In the genomic region with DNA sequence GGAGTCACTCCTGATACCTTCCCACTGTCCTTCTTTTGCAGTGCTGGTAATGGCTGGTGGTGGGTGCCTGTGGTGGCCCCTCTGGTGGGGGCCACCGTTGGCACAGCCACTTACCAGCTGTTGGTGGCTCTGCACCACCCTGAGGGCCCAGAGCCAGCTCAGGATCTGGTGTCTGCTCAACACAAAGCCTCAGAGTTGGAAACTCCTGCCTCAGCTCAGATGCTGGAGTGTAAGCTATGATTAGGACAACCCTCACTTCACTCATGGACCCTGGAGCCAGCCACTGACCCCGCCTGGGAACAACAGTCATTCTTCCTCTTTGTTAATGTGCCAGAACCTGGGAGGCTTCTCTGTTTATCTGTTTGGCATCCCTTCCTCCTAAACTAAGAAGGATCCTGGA, we compare ENCODE assay signal across 1 cellular context.
TF ChIP-seq lines count a peak whose summit lies in the region.

No MANE protein-coding gene starts in this region.

TF ChIP-seq in SK-N-SH, 30 proteins besides CTCF, POLR2A, EP300 and RAD21 (continued from another document):
- TF ChIP-seq IRF3 (IDR thresholded peaks at IDR 0.05; ENCODE audit: low read depth, low read length): no peak
- TF ChIP-seq, protein P1, sequence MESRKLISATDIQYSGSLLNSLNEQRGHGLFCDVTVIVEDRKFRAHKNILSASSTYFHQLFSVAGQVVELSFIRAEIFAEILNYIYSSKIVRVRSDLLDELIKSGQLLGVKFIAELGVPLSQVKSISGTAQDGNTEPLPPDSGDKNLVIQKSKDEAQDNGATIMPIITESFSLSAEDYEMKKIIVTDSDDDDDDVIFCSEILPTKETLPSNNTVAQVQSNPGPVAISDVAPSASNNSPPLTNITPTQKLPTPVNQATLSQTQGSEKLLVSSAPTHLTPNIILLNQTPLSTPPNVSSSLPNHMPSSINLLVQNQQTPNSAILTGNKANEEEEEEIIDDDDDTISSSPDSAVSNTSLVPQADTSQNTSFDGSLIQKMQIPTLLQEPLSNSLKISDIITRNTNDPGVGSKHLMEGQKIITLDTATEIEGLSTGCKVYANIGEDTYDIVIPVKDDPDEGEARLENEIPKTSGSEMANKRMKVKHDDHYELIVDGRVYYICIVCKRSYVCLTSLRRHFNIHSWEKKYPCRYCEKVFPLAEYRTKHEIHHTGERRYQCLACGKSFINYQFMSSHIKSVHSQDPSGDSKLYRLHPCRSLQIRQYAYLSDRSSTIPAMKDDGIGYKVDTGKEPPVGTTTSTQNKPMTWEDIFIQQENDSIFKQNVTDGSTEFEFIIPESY (IDR thresholded peaks at IDR 0.05; ENCODE audit: borderline replicate concordance, low read depth): no peak
- TF ChIP-seq FOSL2 (IDR thresholded peaks at IDR 0.05; ENCODE audit: borderline replicate concordance, low read depth): no peak
- TF ChIP-seq FOXJ3 (CRISPR knock-in tag; IDR thresholded peaks at IDR 0.05): no peak
- no peak for TF ChIP-seq SMC3 (IDR thresholded peaks at IDR 0.05; ENCODE audit: low read depth, low read length)
- no peak for TF ChIP-seq TEAD4 (IDR thresholded peaks at IDR 0.05; ENCODE audit: borderline replicate concordance, insufficient read depth)
- TF ChIP-seq GABPA (IDR thresholded peaks at IDR 0.05; ENCODE audit: low read depth): no peak
- no peak for TF ChIP-seq YY1 (IDR thresholded peaks at IDR 0.05; ENCODE audit: low read depth)
- TF ChIP-seq PBX3 (IDR thresholded peaks at IDR 0.05): no peak
- TF ChIP-seq TAF1 (IDR thresholded peaks at IDR 0.05; ENCODE audit: borderline replicate concordance, low read depth, low read length): no peak
- no peak for TF ChIP-seq FOXM1 (IDR thresholded peaks at IDR 0.05; ENCODE audit: low read depth)
- TF ChIP-seq USF1 (IDR thresholded peaks at IDR 0.05; ENCODE audit: borderline replicate concordance, low read depth): no peak
- TF ChIP-seq ELF1 (IDR thresholded peaks at IDR 0.05): no peak
